14 cellular contexts compared by ENCODE assay signal in genomic region chr6:91669154-91669903, GRCh38.
DNase-seq lines count a peak whose midpoint lies in the region; ATAC-seq and TF ChIP-seq lines count a peak whose summit lies in the region.
"Had no signal": no experiment of that assay in that cellular context is flagged by ENCODE, and none has a peak within 500 bp of the region (broad histone marks: within the 10 kb centered on the region; RNA-seq: fewer than 3 reads in every experiment).

No MANE protein-coding gene starts in this region.

- no peaks in the 10 kb centered on the region for H3K36me3 Mint-ChIP-seq in CD8-positive, alpha-beta T cell
- H3K36me3 Mint-ChIP-seq: activated CD4-positive, alpha-beta memory T cell treated with anti-CD3 and anti-CD28 coated beads for 36 hours had no signal

- H3K36me3 ChIP-seq in cardiac muscle cell (no peaks in the 10 kb centered on the region), colonic mucosa (no peaks in the 10 kb centered on the region)
- no peaks in the 10 kb centered on the region for H3K36me3 ChIP-seq in CD8-positive, alpha-beta T cell (ENCODE audit: insufficient read depth, low read length)
- H3K36me3 ChIP-seq: heart right ventricle, upper lobe of left lung had no signal

- POLR2A ChIA-PET in CD8-positive, alpha-beta T cell (lab: Charles Lee) = no interaction called here

- CTCF ChIA-PET in CD8-positive, alpha-beta T cell (lab: Charles Lee) = no interaction called here

- H3K27ac Mint-ChIP-seq in CD8-positive, alpha-beta T cell = no peak overlapping the region
- H3K27ac Mint-ChIP-seq: activated CD4-positive, alpha-beta memory T cell treated with anti-CD3 and anti-CD28 coated beads for 36 hours had no signal

- ATAC-seq in right cardiac atrium = no peak
- no peak for ATAC-seq in CD8-positive, alpha-beta T cell

- TF ChIP-seq CTCF in cardiac muscle cell (IDR thresholded peaks at IDR 0.05; ENCODE audit: low read depth, low read length) (no peak), colonic mucosa (IDR thresholded peaks at IDR 0.05) (no peak)
- TF ChIP-seq CTCF in CD8-positive, alpha-beta T cell (IDR thresholded peaks at IDR 0.05) = no peak

- H3K27me3 ChIP-seq in cardiac muscle cell = no peaks in the 10 kb centered on the region
- H3K27me3 ChIP-seq in right cardiac atrium (ENCODE audit: control insufficient read depth, insufficient read depth) = no peaks in the 10 kb centered on the region
- no peaks in the 10 kb centered on the region for H3K27me3 ChIP-seq in colonic mucosa
- no peaks in the 10 kb centered on the region for H3K27me3 ChIP-seq in CD8-positive, alpha-beta T cell (ENCODE audit: insufficient read depth, low read length)
- H3K27me3 ChIP-seq: heart right ventricle, upper lobe of left lung had no signal

- H3K27ac ChIP-seq in cardiac muscle cell (peak overlapping the region; percentile 0), right cardiac atrium (ENCODE audit: low read length) (no peak overlapping the region), colonic mucosa (no peak overlapping the region)
- H3K27ac ChIP-seq in CD8-positive, alpha-beta T cell (ENCODE audit: low read depth, low read length) = no peak overlapping the region
- H3K27ac ChIP-seq: heart right ventricle, upper lobe of left lung had no signal

- H3K4me1 ChIP-seq in cardiac muscle cell (ENCODE audit: low read depth) (peaks cover 10% of the 10 kb centered on the region), right cardiac atrium (ENCODE audit: control insufficient read depth, insufficient read depth, low read length) (no peaks in the 10 kb centered on the region), colonic mucosa (no peaks in the 10 kb centered on the region)
- H3K4me1 ChIP-seq in CD8-positive, alpha-beta T cell (ENCODE audit: insufficient read depth, low read length) = no peaks in the 10 kb centered on the region
- H3K4me1 ChIP-seq: heart right ventricle, upper lobe of left lung had no signal

- intact Hi-C loops in right cardiac atrium (cut with DNase I) = no loop called here
- intact Hi-C loops in colonic mucosa (cut with DNase I) = no loop called here
- intact Hi-C loops in CD8-positive, alpha-beta T cell (cut with DNase I, micrococcal nuclease) = no loop called here

- 32% methylated on average over 9 of the region's 9 CpGs for WGBS in right cardiac atrium

- no peaks in the 10 kb centered on the region for H3K4me1 Mint-ChIP-seq in CD8-positive, alpha-beta T cell (ENCODE audit: low read depth)

- peak in 1 of 2 donors; percentile 71 for DNase-seq in cardiac muscle cell (ENCODE audit: low read depth in 1 of 2, low spot score in 1 of 2)
- no peak for DNase-seq in right cardiac atrium
- DNase-seq in SHP77 (lab: John Stamatoyannopoulos, UW) = peak; percentile 85 to 87
- peak; percentile 33 for DNase-seq in medulla oblongata (ENCODE audit: extremely low spot score)
- no peak for DNase-seq in HuH-7.5 (ENCODE audit: low spot score)
- DNase-seq in activated CD8-positive, alpha-beta memory T cell treated with anti-CD3 and anti-CD28 coated beads, Interleukin-2, amount 50 U/mL, for 48 hours = no peak
- no peak for DNase-seq in colonic mucosa
- DNase-seq in CD8-positive, alpha-beta T cell = no peak
- DNase-seq: activated CD4-positive, alpha-beta memory T cell treated with anti-CD3 and anti-CD28 coated beads for 36 hours; activated gamma-delta T cell treated with Interleukin-2 at 50 U/mL for 16 hours; NCI-H226; T-helper 9 cell; upper lobe of left lung had no signal

- no peaks in the 10 kb centered on the region for H3K27me3 Mint-ChIP-seq in CD8-positive, alpha-beta T cell (ENCODE audit: low read depth)
- H3K27me3 Mint-ChIP-seq: activated CD4-positive, alpha-beta memory T cell treated with anti-CD3 and anti-CD28 coated beads for 36 hours had no signal

- no peak overlapping the region for H3K4me3 ChIP-seq in cardiac muscle cell
- no peak overlapping the region for H3K4me3 ChIP-seq in right cardiac atrium (ENCODE audit: low read length)
- H3K4me3 ChIP-seq in colonic mucosa = no peak overlapping the region
- no peak overlapping the region for H3K4me3 ChIP-seq in CD8-positive, alpha-beta T cell (ENCODE audit: low read depth, low read length)
- H3K4me3 ChIP-seq: upper lobe of left lung had no signal

- no peak overlapping the region for H3K4me3 Mint-ChIP-seq in CD8-positive, alpha-beta T cell
- H3K4me3 Mint-ChIP-seq: activated CD4-positive, alpha-beta memory T cell treated with anti-CD3 and anti-CD28 coated beads for 36 hours had no signal

- H3K9me3 ChIP-seq in cardiac muscle cell (ENCODE audit: low read depth) (no peaks in the 10 kb centered on the region), right cardiac atrium (ENCODE audit: control insufficient read depth, low read length) (no peaks in the 10 kb centered on the region), colonic mucosa (no peaks in the 10 kb centered on the region)
- no peaks in the 10 kb centered on the region for H3K9me3 ChIP-seq in CD8-positive, alpha-beta T cell (ENCODE audit: low read length)
- H3K9me3 ChIP-seq: heart right ventricle, upper lobe of left lung had no signal

- peaks cover 5% of the 10 kb centered on the region for H3K9me3 Mint-ChIP-seq in CD8-positive, alpha-beta T cell
- H3K9me3 Mint-ChIP-seq: activated CD4-positive, alpha-beta memory T cell treated with anti-CD3 and anti-CD28 coated beads for 36 hours had no signal

- no peak overlapping the region for H3K9ac ChIP-seq in colonic mucosa (ENCODE audit: low read depth in 2 of 2, low read length in 2 of 2)

Comparison
In these comparisons a context has a peak if more than half of its experiments do, and no peak if none do; other contexts are left out.
1. DNase-seq: peak in SHP77 (2 of 2) and medulla oblongata (single experiment); none in right cardiac atrium (0 of 3), HuH-7.5 (single experiment), activated CD8-positive, alpha-beta memory T cell treated with anti-CD3 and anti-CD28 coated beads, Interleukin-2, amount 50 U/mL, for 48 hours (single experiment), colonic mucosa (single experiment) and CD8-positive, alpha-beta T cell (0 of 7).